Comparison of ENCODE assay signal across 17 cellular contexts in genomic region chr4:71377561-71377960, GRCh38. TPM values are rescaled to one million over a fixed set of nuclear protein-coding genes. Genes with fewer than 3 reads are reported as not detected.
A peak's percentile ranks its signal among the peaks of the same experiment; 100 is the strongest.
DNase-seq lines count a peak whose midpoint lies in the region; ATAC-seq and TF ChIP-seq lines count a peak whose summit lies in the region.
"Had no signal": no experiment of that assay in that cellular context is flagged by ENCODE, and none has a peak within 500 bp of the region (broad histone marks: within the 10 kb centered on the region; RNA-seq: fewer than 3 reads in every experiment).

No MANE protein-coding gene starts in this region.

- intact Hi-C loops in activated naive CD4-positive, alpha-beta T cell treated with anti-CD3 and anti-CD28 coated beads for 36 hours (cut with micrococcal nuclease) = no loop called here

- no peak overlapping the region for H3K4me3 Mint-ChIP-seq in activated naive CD4-positive, alpha-beta T cell treated with anti-CD3 and anti-CD28 coated beads for 36 hours
- H3K4me3 Mint-ChIP-seq: CD4-positive, alpha-beta memory T cell; dendritic cell treated with granulocyte-macrophage colony-stimulating factor and Interleukin-4, amounts not matched to agents 40 ng/mL and 50 ng/mL, for 4 days; stimulated activated memory B cell treated with anti-CD40 and anti-IgM and Interleukin-4, amounts not matched to agents 10 μg/mL and 1 μg/mL and 100 μg/mL, for 72 hours had no signal

- H3K27ac Mint-ChIP-seq in activated naive CD4-positive, alpha-beta T cell treated with anti-CD3 and anti-CD28 coated beads for 36 hours = no peak overlapping the region
- H3K27ac Mint-ChIP-seq: CD4-positive, alpha-beta memory T cell; dendritic cell treated with granulocyte-macrophage colony-stimulating factor and Interleukin-4, amounts not matched to agents 40 ng/mL and 50 ng/mL, for 4 days; stimulated activated memory B cell treated with anti-CD40 and anti-IgM and Interleukin-4, amounts not matched to agents 10 μg/mL and 1 μg/mL and 100 μg/mL, for 72 hours had no signal

- no peaks in the 10 kb centered on the region for H3K36me3 Mint-ChIP-seq in activated naive CD4-positive, alpha-beta T cell treated with anti-CD3 and anti-CD28 coated beads for 36 hours (ENCODE audit: low read depth)
- H3K36me3 Mint-ChIP-seq: CD4-positive, alpha-beta memory T cell; stimulated activated memory B cell treated with anti-CD40 and anti-IgM and Interleukin-4, amounts not matched to agents 10 μg/mL and 1 μg/mL and 100 μg/mL, for 72 hours had no signal

- POLR2A ChIA-PET in HEK293T (lab: Yijun Ruan, JAX) = no interaction called here

- DNase-seq in ELR (ENCODE audit: low read depth) = peak; percentile 94
- DNase-seq in NCI-H226 = peak; percentile 61
- peak; percentile 75 for DNase-seq in renal cortical epithelial cell (ENCODE audit: low read depth)
- DNase-seq in left lobe of liver (ENCODE audit: low spot score) = no peak
- DNase-seq in NCI-H1092 (lab: John Stamatoyannopoulos, UW) = no peak
- DNase-seq in HEK293T (ENCODE audit: extremely low spot score) = no peak
- DNase-seq in activated naive CD4-positive, alpha-beta T cell treated with anti-CD3 and anti-CD28 coated beads for 36 hours = no peak
- DNase-seq: activated CD4-positive, CD25-positive, alpha-beta regulatory T cell treated with anti-CD3 and anti-CD28 coated beads, Interleukin-2, amount 50 U/mL, for 72 hours; CD4-positive, alpha-beta memory T cell; glutamatergic neuron; left cardiac atrium; NCI-H1417; stimulated activated CD4-positive, alpha-beta T cell treated with anti-CD3 and anti-CD28 coated beads, Interleukin-4, amount 100 ng/mL, for 4 hours had no signal

- H3K9me3 Mint-ChIP-seq in activated naive CD4-positive, alpha-beta T cell treated with anti-CD3 and anti-CD28 coated beads for 36 hours = no peaks in the 10 kb centered on the region
- H3K9me3 Mint-ChIP-seq: CD4-positive, alpha-beta memory T cell; stimulated activated memory B cell treated with anti-CD40 and anti-IgM and Interleukin-4, amounts not matched to agents 10 μg/mL and 1 μg/mL and 100 μg/mL, for 72 hours had no signal

- CTCF ChIA-PET in HEK293T (lab: Yijun Ruan, JAX) = no interaction called here
- CTCF ChIA-PET in activated naive CD4-positive, alpha-beta T cell treated with anti-CD3 and anti-CD28 coated beads for 36 hours (lab: Charles Lee) = no interaction called here

- no peaks in the 10 kb centered on the region for H3K27me3 Mint-ChIP-seq in activated naive CD4-positive, alpha-beta T cell treated with anti-CD3 and anti-CD28 coated beads for 36 hours (ENCODE audit: low read depth)
- H3K27me3 Mint-ChIP-seq: CD4-positive, alpha-beta memory T cell; dendritic cell treated with granulocyte-macrophage colony-stimulating factor and Interleukin-4, amounts not matched to agents 40 ng/mL and 50 ng/mL, for 4 days; stimulated activated memory B cell treated with anti-CD40 and anti-IgM and Interleukin-4, amounts not matched to agents 10 μg/mL and 1 μg/mL and 100 μg/mL, for 72 hours had no signal

- no peaks in the 10 kb centered on the region for H3K4me1 Mint-ChIP-seq in activated naive CD4-positive, alpha-beta T cell treated with anti-CD3 and anti-CD28 coated beads for 36 hours (ENCODE audit: low read depth)
- H3K4me1 Mint-ChIP-seq: CD4-positive, alpha-beta memory T cell; stimulated activated memory B cell treated with anti-CD40 and anti-IgM and Interleukin-4, amounts not matched to agents 10 μg/mL and 1 μg/mL and 100 μg/mL, for 72 hours had no signal

- ATAC-seq in esophagus mucosa = peak; percentile 81
- ATAC-seq in left lobe of liver = no peak
- ATAC-seq: HCT116; left cardiac atrium; stimulated activated memory B cell treated with anti-CD40 and anti-IgM and Interleukin-4, amounts not matched to agents 10 μg/mL and 1 μg/mL and 100 μg/mL, for 72 hours had no signal

TF ChIP-seq in HEK293T, 16 proteins besides CTCF, POLR2A, EP300 and RAD21:
- TF ChIP-seq LEF1 (IDR thresholded peaks at IDR 0.05; ENCODE audit: borderline replicate concordance) = no peak
- no peak for TF ChIP-seq FOXM1 (IDR thresholded peaks at IDR 0.05; ENCODE audit: borderline replicate concordance)
- TF ChIP-seq ARNT (IDR thresholded peaks at IDR 0.05) = no peak
- TF ChIP-seq ZNF384 (IDR thresholded peaks at IDR 0.05) = no peak
- no peak for TF ChIP-seq FOXK2 (IDR thresholded peaks at IDR 0.05)
- TF ChIP-seq BHLHE40 (IDR thresholded peaks at IDR 0.05; ENCODE audit: borderline replicate concordance) = no peak
- no peak for TF ChIP-seq ELF4 (IDR thresholded peaks at IDR 0.05)
- TF ChIP-seq HDGF (IDR thresholded peaks at IDR 0.05; ENCODE audit: borderline replicate concordance) = no peak
- TF ChIP-seq TARDBP (IDR thresholded peaks at IDR 0.05) = no peak
- no peak for TF ChIP-seq SP1 (IDR thresholded peaks at IDR 0.05)
- TF ChIP-seq CTBP1 (IDR thresholded peaks at IDR 0.05; ENCODE audit: borderline replicate concordance) = no peak
- no peak for TF ChIP-seq NFRKB (IDR thresholded peaks at IDR 0.05)
- no peak for TF ChIP-seq SUZ12 (IDR thresholded peaks at IDR 0.05)
- no peak for TF ChIP-seq PKNOX1 (IDR thresholded peaks at IDR 0.05)
- no peak for TF ChIP-seq L3MBTL2 (conservative IDR thresholded peaks at IDR 0.05)
- no peak for TF ChIP-seq FOXA1 (IDR thresholded peaks at IDR 0.05)

RNA-seq across cellular contexts. Expression of gene SLC4A4, which starts 38.7 kb away (rescaled TPM):
- 0.96 TPM for total RNA-seq in esophagus mucosa
- 12.0 and 41.6 TPM in 2 replicates for total RNA-seq in renal cortical epithelial cell
- 24.6 TPM for total RNA-seq in left lobe of liver
- not detected for total RNA-seq in activated naive CD4-positive, alpha-beta T cell treated with anti-CD3 and anti-CD28 coated beads for 36 hours

Comparison
In these comparisons a context has a peak if more than half of its experiments do, and no peak if none do; other contexts are left out.
1. DNase-seq: peak in ELR (single experiment), NCI-H226 (single experiment) and renal cortical epithelial cell (single experiment); none in left lobe of liver (single experiment), NCI-H1092 (single experiment), HEK293T (single experiment) and activated naive CD4-positive, alpha-beta T cell treated with anti-CD3 and anti-CD28 coated beads for 36 hours (single experiment).